ENCODE assay signal across 8 cellular contexts in the genomic region with DNA sequence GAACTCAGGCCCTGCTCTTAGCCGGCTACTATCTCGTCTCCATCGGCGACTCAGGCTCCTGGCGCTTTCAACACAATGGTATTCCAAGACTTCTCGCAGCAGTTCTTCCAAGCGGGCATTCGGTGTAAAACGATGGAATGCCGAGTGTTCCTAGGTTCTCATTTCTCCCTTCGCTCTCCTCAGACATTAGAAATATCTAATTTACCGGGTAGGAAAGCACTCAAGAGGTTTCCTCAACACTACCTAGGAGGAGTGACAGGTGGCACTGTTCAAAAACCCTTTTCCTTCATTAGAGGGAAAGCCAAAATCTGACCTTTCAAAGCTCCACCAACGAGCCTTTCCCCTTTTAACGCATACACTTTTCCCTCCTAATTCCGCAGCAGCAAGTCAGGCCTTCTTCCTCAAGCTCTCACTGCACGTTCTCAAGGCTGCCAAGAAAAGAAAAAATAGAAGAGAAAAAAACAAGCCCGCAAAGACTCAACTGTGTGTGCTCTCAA.
A peak's percentile ranks its signal among the peaks of the same experiment; 100 is the strongest.
DNase-seq lines count a peak whose midpoint lies in the region; ATAC-seq lines count a peak whose summit lies in the region.

No MANE protein-coding gene starts in this region.

- H3K4me1 Mint-ChIP-seq in activated naive CD8-positive, alpha-beta T cell treated with anti-CD3 and anti-CD28 coated beads, Interleukin-2, amount 50 U/mL, for 24 hours, result peaks cover 69% of the 10 kb centered on the region
- H3K4me1 Mint-ChIP-seq in stimulated activated effector memory CD8-positive, alpha-beta T cell treated with anti-CD3 and anti-CD28 coated beads, Interleukin-12 subunit alpha, Interleukin-12 subunit beta, amount 100 ng/mL, for 72 hours, result peaks cover 49% of the 10 kb centered on the region

- no peaks in the 10 kb centered on the region for H3K27me3 Mint-ChIP-seq in activated naive CD8-positive, alpha-beta T cell treated with anti-CD3 and anti-CD28 coated beads, Interleukin-2, amount 50 U/mL, for 24 hours

- no peaks in the 10 kb centered on the region for H3K9me3 Mint-ChIP-seq in activated naive CD8-positive, alpha-beta T cell treated with anti-CD3 and anti-CD28 coated beads, Interleukin-2, amount 50 U/mL, for 24 hours
- no peaks in the 10 kb centered on the region for H3K9me3 Mint-ChIP-seq in stimulated activated effector memory CD8-positive, alpha-beta T cell treated with anti-CD3 and anti-CD28 coated beads, Interleukin-12 subunit alpha, Interleukin-12 subunit beta, amount 100 ng/mL, for 72 hours

- ATAC-seq in GM18907 (IDR thresholded peaks at IDR 0.05; ENCODE audit: unreplicated experiment) (peak; percentile 35), HG02840 (IDR thresholded peaks at IDR 0.05; ENCODE audit: low FRiP score, unreplicated experiment) (no peak)
- peak; percentile 40 for ATAC-seq in activated naive CD8-positive, alpha-beta T cell treated with anti-CD3 and anti-CD28 coated beads, Interleukin-2, amount 50 U/mL, for 24 hours
- ATAC-seq in stimulated activated effector memory CD8-positive, alpha-beta T cell treated with anti-CD3 and anti-CD28 coated beads, Interleukin-12 subunit alpha, Interleukin-12 subunit beta, amount 100 ng/mL, for 72 hours, result peak; percentile 59

- peak; percentile 49 for DNase-seq in COLO829 (ENCODE audit: low spot score)
- DNase-seq in MV-4-11 (lab: John Stamatoyannopoulos, UW), result peak; percentile 47
- no peak for DNase-seq in activated naive CD8-positive, alpha-beta T cell treated with anti-CD3 and anti-CD28 coated beads, Interleukin-2, amount 50 U/mL, for 24 hours
- DNase-seq in stimulated activated effector memory CD8-positive, alpha-beta T cell treated with anti-CD3 and anti-CD28 coated beads, Interleukin-12 subunit alpha, Interleukin-12 subunit beta, amount 100 ng/mL, for 72 hours (ENCODE audit: low spot score in 2 of 2), result no peak
- DNase-seq in cortex of kidney (lab: John Stamatoyannopoulos, UW), result no peak

- peak overlapping the region; percentile 95 for H3K27ac Mint-ChIP-seq in activated naive CD8-positive, alpha-beta T cell treated with anti-CD3 and anti-CD28 coated beads, Interleukin-2, amount 50 U/mL, for 24 hours
- H3K27ac Mint-ChIP-seq in stimulated activated effector memory CD8-positive, alpha-beta T cell treated with anti-CD3 and anti-CD28 coated beads, Interleukin-12 subunit alpha, Interleukin-12 subunit beta, amount 100 ng/mL, for 72 hours, result peak overlapping the region; percentile 76

- H3K4me3 Mint-ChIP-seq in activated naive CD8-positive, alpha-beta T cell treated with anti-CD3 and anti-CD28 coated beads, Interleukin-2, amount 50 U/mL, for 24 hours, result peak overlapping the region; percentile 98
- peak overlapping the region; percentile 83 for H3K4me3 Mint-ChIP-seq in stimulated activated effector memory CD8-positive, alpha-beta T cell treated with anti-CD3 and anti-CD28 coated beads, Interleukin-12 subunit alpha, Interleukin-12 subunit beta, amount 100 ng/mL, for 72 hours

- H3K4me3 ChIP-seq in iPS-18c (ENCODE audit: insufficient read depth, low read depth, low read length), result peak overlapping the region; percentile 92

- H3K9me3 ChIP-seq in iPS-18c (ENCODE audit: control insufficient read depth, insufficient read depth, low read length), result no peaks in the 10 kb centered on the region

- H3K36me3 Mint-ChIP-seq in activated naive CD8-positive, alpha-beta T cell treated with anti-CD3 and anti-CD28 coated beads, Interleukin-2, amount 50 U/mL, for 24 hours (ENCODE audit: low read depth), result peaks cover 71% of the 10 kb centered on the region
- peaks cover 76% of the 10 kb centered on the region for H3K36me3 Mint-ChIP-seq in stimulated activated effector memory CD8-positive, alpha-beta T cell treated with anti-CD3 and anti-CD28 coated beads, Interleukin-12 subunit alpha, Interleukin-12 subunit beta, amount 100 ng/mL, for 72 hours

Comparison
In these comparisons a context has a peak if more than half of its experiments do, and no peak if none do; other contexts are left out.
1. DNase-seq: peak in COLO829 (single experiment) and MV-4-11 (single experiment); none in activated naive CD8-positive, alpha-beta T cell treated with anti-CD3 and anti-CD28 coated beads, Interleukin-2, amount 50 U/mL, for 24 hours (single experiment), stimulated activated effector memory CD8-positive, alpha-beta T cell treated with anti-CD3 and anti-CD28 coated beads, Interleukin-12 subunit alpha, Interleukin-12 subunit beta, amount 100 ng/mL, for 72 hours (0 of 2) and cortex of kidney (single experiment).